In genomic region chr13:50894042-50894441, GRCh38 we compare ENCODE assay signal across 17 cellular contexts. TPM values are rescaled to one million over a fixed set of nuclear protein-coding genes. Genes with fewer than 3 reads are reported as not detected.
DNase-seq lines count a peak whose midpoint lies in the region; ATAC-seq and TF ChIP-seq lines count a peak whose summit lies in the region.
"Had no signal": no experiment of that assay in that cellular context is flagged by ENCODE, and none has a peak within 500 bp of the region (broad histone marks: within the 10 kb centered on the region; RNA-seq: fewer than 3 reads in every experiment).

No MANE protein-coding gene starts in this region.

- H3K36me3 Mint-ChIP-seq in CD8-positive, alpha-beta memory T cell, result peaks cover 0 to 7% (median 1%) of the 10 kb centered on the region in 3 donors
- H3K36me3 Mint-ChIP-seq in WTC11, result no peaks in the 10 kb centered on the region
- H3K36me3 Mint-ChIP-seq in naive thymus-derived CD4-positive, alpha-beta T cell, result peaks cover 0 to 39% (median 4%) of the 10 kb centered on the region in 5 donors
- no peaks in the 10 kb centered on the region for H3K36me3 Mint-ChIP-seq in MCF 10A (ENCODE audit: insufficient read depth, unreplicated experiment)

- no peaks in the 10 kb centered on the region for H3K9me3 Mint-ChIP-seq in CD8-positive, alpha-beta memory T cell
- H3K9me3 Mint-ChIP-seq in WTC11 (0 out of 2 replicates have a peak, but pooled peaks cover 3% of the 10 kb centered on the region), MCF 10A (ENCODE audit: unreplicated experiment) (no peaks in the 10 kb centered on the region)
- peaks cover 0 to 10% (median 0%) of the 10 kb centered on the region in 11 donors for H3K9me3 Mint-ChIP-seq in naive thymus-derived CD4-positive, alpha-beta T cell

- peak; percentile 49 for ATAC-seq in WTC11
- no peak for ATAC-seq in naive thymus-derived CD4-positive, alpha-beta T cell
- no peak for ATAC-seq in heart left ventricle
- ATAC-seq: K562 had no signal

- H3K27me3 Mint-ChIP-seq in CD8-positive, alpha-beta memory T cell, result no peaks in the 10 kb centered on the region
- peaks cover 6% of the 10 kb centered on the region for H3K27me3 Mint-ChIP-seq in WTC11 (ENCODE audit: low read depth)
- H3K27me3 Mint-ChIP-seq in naive thymus-derived CD4-positive, alpha-beta T cell, result no peaks in the 10 kb centered on the region
- no peaks in the 10 kb centered on the region for H3K27me3 Mint-ChIP-seq in MCF 10A (ENCODE audit: insufficient read depth, unreplicated experiment)

- H3K4me1 Mint-ChIP-seq in CD8-positive, alpha-beta memory T cell, result peaks cover 36 to 43% (median 41%) of the 10 kb centered on the region in 3 donors
- H3K4me1 Mint-ChIP-seq in WTC11 (peaks cover 40% of the 10 kb centered on the region), MCF 10A (ENCODE audit: insufficient read depth, unreplicated experiment) (no peaks in the 10 kb centered on the region)
- peaks cover 26 to 50% (median 47%) of the 10 kb centered on the region in 7 donors for H3K4me1 Mint-ChIP-seq in naive thymus-derived CD4-positive, alpha-beta T cell

- H3K4me1 ChIP-seq in CD8-positive, alpha-beta memory T cell (ENCODE audit: insufficient read depth, low read length), result peaks cover 34% of the 10 kb centered on the region
- H3K4me1 ChIP-seq in naive thymus-derived CD4-positive, alpha-beta T cell (ENCODE audit: control insufficient read depth in 2 of 2, insufficient read depth in 2 of 2, low read length in 2 of 2), result peaks cover 16 to 27% of the 10 kb centered on the region in 2 donors
- H3K4me1 ChIP-seq in heart left ventricle, result peaks cover 0 to 23% (median 0%) of the 10 kb centered on the region in 12 donors

- H3K4me3 Mint-ChIP-seq in CD8-positive, alpha-beta memory T cell, result peak overlapping the region in 3 of 7 donors; percentile 5 to 84 (median 33)
- H3K4me3 Mint-ChIP-seq in WTC11 (peak overlapping the region; percentile 20; the same call in 1 of the 2 replicates), MCF 10A (ENCODE audit: unreplicated experiment) (no peak overlapping the region)
- H3K4me3 Mint-ChIP-seq in naive thymus-derived CD4-positive, alpha-beta T cell, result peak overlapping the region in 8 of 10 donors; percentile 47 to 88 (median 80)

- H3K27me3 ChIP-seq in CD8-positive, alpha-beta memory T cell (ENCODE audit: insufficient read depth, low read length, poor library complexity, severe bottlenecking), result no peaks in the 10 kb centered on the region
- H3K27me3 ChIP-seq in naive thymus-derived CD4-positive, alpha-beta T cell (ENCODE audit: control insufficient read depth in 2 of 2, insufficient read depth in 2 of 2, low read length in 2 of 2), result no peaks in the 10 kb centered on the region
- no peaks in the 10 kb centered on the region for H3K27me3 ChIP-seq in heart left ventricle

- POLR2A ChIA-PET in CD8-positive, alpha-beta memory T cell (lab: Charles Lee), result interaction anchor here (1.5 to 3.5 kb wide), 2 partner anchors 15 to 769 kb away, joined by 8 to 15 read pairs; partner anchors contain the start of gene RNASEH2B
- POLR2A ChIA-PET in WTC11 (lab: Charles Lee) (no interaction called here), MCF 10A (lab: Yijun Ruan, JAX) (interaction anchor here (0.6 kb wide), 1 partner anchor 15 kb away, joined by 4 read pairs; no protein-coding TSS in a partner anchor)
- POLR2A ChIA-PET in naive thymus-derived CD4-positive, alpha-beta T cell (lab: Charles Lee), result interaction anchor here (3.2 to 7.8 kb wide), 2 partner anchors 16 to 769 kb away, joined by 26 to 122 read pairs; partner anchors contain the start of gene RNASEH2B

- H3K27ac Mint-ChIP-seq in CD8-positive, alpha-beta memory T cell, result peak overlapping the region; percentile 69 to 96 (median 94)
- H3K27ac Mint-ChIP-seq in WTC11 (no peak overlapping the region), MCF 10A (ENCODE audit: low read depth, unreplicated experiment) (no peak overlapping the region)
- H3K27ac Mint-ChIP-seq in naive thymus-derived CD4-positive, alpha-beta T cell, result peak overlapping the region; percentile 82 to 98 (median 95)

- no TSS peak for BruUV-seq in MCF 10A (replicated peaks; lab: Mats Ljungman, UMichigan)

- no peak overlapping the region for H3K27ac ChIP-seq in CD8-positive, alpha-beta memory T cell (ENCODE audit: low read depth, low read length)
- H3K27ac ChIP-seq in naive thymus-derived CD4-positive, alpha-beta T cell (ENCODE audit: low read depth, low read length), result peak overlapping the region; percentile 69
- peak overlapping the region in 1 of 12 donors; percentile 83 for H3K27ac ChIP-seq in heart left ventricle
- H3K27ac ChIP-seq: coronary artery had no signal

- no peak for DNase-seq in CD8-positive, alpha-beta memory T cell
- DNase-seq in KBM-7 (peak; percentile 45), WTC11 (ENCODE audit: low spot score) (no peak), heart left ventricle (no peak), MCF 10A (ENCODE audit: unreplicated experiment) (no peak), inferior parietal cortex (ENCODE audit: extremely low spot score) (no peak)
- DNase-seq in naive thymus-derived CD4-positive, alpha-beta T cell, result no peak
- no peak for DNase-seq in stimulated activated CD4-positive, alpha-beta T cell treated with anti-CD3 and anti-CD28 coated beads, Interleukin-2, amount 100 ng/mL, for 48 hours
- DNase-seq: activated CD4-positive, CD25-positive, alpha-beta regulatory T cell treated with anti-CD3 and anti-CD28 coated beads, Interleukin-2, amount 50 U/mL, for 72 hours; COR-L47; kidney glomerular epithelial cell; NCI-H2227 treated with DMSO at 0.1 percent for 48 hours; nucleus accumbens; stimulated activated CD8-positive, alpha-beta memory T cell treated with anti-CD3 and anti-CD28 coated beads, Interleukin-4, amount 100 ng/mL, for 48 hours had no signal

- in situ Hi-C loops in KBM-7 (cut with MboI; ENCODE audit: low pct_unique_long_range_greater_than_20kb, low sequenced_read_pairs), result no loop called here

- no peak for TF ChIP-seq POLR2A in heart left ventricle (IDR thresholded peaks at IDR 0.05)

- H3K9me3 ChIP-seq in CD8-positive, alpha-beta memory T cell (ENCODE audit: low read length), result no peaks in the 10 kb centered on the region
- no peaks in the 10 kb centered on the region for H3K9me3 ChIP-seq in naive thymus-derived CD4-positive, alpha-beta T cell (ENCODE audit: control insufficient read depth in 2 of 3, low read length in 3 of 3)
- H3K9me3 ChIP-seq in heart left ventricle, result peaks cover 0 to 5% (median 0%) of the 10 kb centered on the region in 12 donors

- CTCF ChIA-PET in CD8-positive, alpha-beta memory T cell (lab: Charles Lee), result interaction anchor here (1.9 to 6.2 kb wide), 2 partner anchors 10 to 17 kb away, joined by 4 to 44 read pairs; partner anchors contain the start of gene RNASEH2B
- CTCF ChIA-PET in WTC11 (lab: Charles Lee) (interaction anchor here (2.9 kb wide), 1 partner anchor 18 kb away, joined by 20 read pairs; no protein-coding TSS in a partner anchor), MCF 10A (lab: Yijun Ruan, JAX) (interaction anchor here (0.6 to 0.7 kb wide), 3 partner anchors 18 to 1987 kb away, joined by 3 to 4 read pairs (median 3); no protein-coding TSS in a partner anchor)
- CTCF ChIA-PET in naive thymus-derived CD4-positive, alpha-beta T cell (lab: Charles Lee), result interaction anchor here (0.7 to 4.7 kb wide), 3 partner anchors 18 to 875 kb away, joined by 3 to 28 read pairs (median 5); no protein-coding TSS in a partner anchor

- intact Hi-C loops in naive thymus-derived CD4-positive, alpha-beta T cell (cut with micrococcal nuclease), result loop anchor here (5.0 to 10.0 kb wide), 10 partner anchors 92 to 1449 kb away; partner anchors contain the start of genes KPNA3 (in 2 of the 2), CAB39L (in 1 of the 2), DHRS12 (in 1 of the 2) and INTS6 (in 1 of the 2)
- intact Hi-C loops in heart left ventricle (cut with DNase I), result no loop called here
- intact Hi-C loops in MCF 10A (cut with micrococcal nuclease), result no loop called here

- H3K4me3 ChIP-seq in CD8-positive, alpha-beta memory T cell (ENCODE audit: low read length), result no peak overlapping the region
- no peak overlapping the region for H3K4me3 ChIP-seq in naive thymus-derived CD4-positive, alpha-beta T cell (ENCODE audit: low read length)
- H3K4me3 ChIP-seq in heart left ventricle, result no peak overlapping the region
- H3K4me3 ChIP-seq: coronary artery, K562 had no signal

- H3K36me3 ChIP-seq in CD8-positive, alpha-beta memory T cell (ENCODE audit: insufficient read depth, low read length), result no peaks in the 10 kb centered on the region
- H3K36me3 ChIP-seq in naive thymus-derived CD4-positive, alpha-beta T cell (ENCODE audit: control insufficient read depth in 2 of 3, insufficient read depth in 3 of 3, low read length in 3 of 3), result no peaks in the 10 kb centered on the region
- H3K36me3 ChIP-seq in heart left ventricle, result no peaks in the 10 kb centered on the region

- 50 to 72% (median 61%) methylated on average over 2 of the region's 2 CpGs for WGBS in heart left ventricle, 4 donors

- TF ChIP-seq CTCF in WTC11 (IDR thresholded peaks at IDR 0.05) (no peak), heart left ventricle (IDR thresholded peaks at IDR 0.05) (no peak), MCF 10A (IDR thresholded peaks at IDR 0.05; ENCODE audit: unreplicated experiment) (no peak)

TF ChIP-seq in WTC11, 78 proteins besides CTCF, POLR2A, EP300 and RAD21 (continues in another document):
- TF ChIP-seq RORB (CRISPR knock-in tag; IDR thresholded peaks at IDR 0.05) (no peak), ZNF671 (CRISPR knock-in tag; IDR thresholded peaks at IDR 0.05) (no peak)
- TF ChIP-seq, protein P1, sequence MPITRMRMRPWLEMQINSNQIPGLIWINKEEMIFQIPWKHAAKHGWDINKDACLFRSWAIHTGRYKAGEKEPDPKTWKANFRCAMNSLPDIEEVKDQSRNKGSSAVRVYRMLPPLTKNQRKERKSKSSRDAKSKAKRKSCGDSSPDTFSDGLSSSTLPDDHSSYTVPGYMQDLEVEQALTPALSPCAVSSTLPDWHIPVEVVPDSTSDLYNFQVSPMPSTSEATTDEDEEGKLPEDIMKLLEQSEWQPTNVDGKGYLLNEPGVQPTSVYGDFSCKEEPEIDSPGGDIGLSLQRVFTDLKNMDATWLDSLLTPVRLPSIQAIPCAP (CRISPR knock-in tag; IDR thresholded peaks at IDR 0.05), result no peak

RNA-seq across cellular contexts. Expression of gene RNASEH2B, which starts 15.5 kb away (rescaled TPM):
- total RNA-seq in CD8-positive, alpha-beta memory T cell, result 10 to 100 TPM; 62.1 to 70.7 TPM
- 102 TPM for polyA plus RNA-seq in CD8-positive, alpha-beta memory T cell
- 27.3 to 33.3 TPM (median 30.3 TPM) in 3 replicates for total RNA-seq in WTC11 (2021)
- 100 to 1,000 TPM in 1 of 5 experiments, 10 to 100 TPM in 4; 65.3 to 105 (median 92.4) TPM for total RNA-seq in naive thymus-derived CD4-positive, alpha-beta T cell
- 10 to 100 TPM; 94.6 to 99.1 TPM for polyA plus RNA-seq in naive thymus-derived CD4-positive, alpha-beta T cell
- 10 to 100 TPM; 22.7 to 53.1 (median 43.4) TPM for total RNA-seq in heart left ventricle
- polyA plus RNA-seq in heart left ventricle, result 10 to 100 TPM; 28.5 to 61.9 TPM
- 41.6 and 53.3 TPM in 2 replicates for total RNA-seq in MCF 10A (2022)

RNA-seq across cellular contexts. Expression of gene DLEU7, which starts 50.5 kb away (rescaled TPM):
- total RNA-seq in CD8-positive, alpha-beta memory T cell, result not detected
- polyA plus RNA-seq in CD8-positive, alpha-beta memory T cell, result 0.16 TPM
- total RNA-seq in WTC11 (2021) (3.0 to 3.6 TPM (median 3.1 TPM) in 3 replicates), heart left ventricle (under 1 TPM in 3 of 9 donors, not detected in 6; 0.12 to 0.93 (median 0.36) TPM), MCF 10A (2022) (not detected in 2 replicates)
- 1 to 10 TPM in 1 of 5 experiments, under 1 TPM in 1, not detected in 3; 0.13 to 1.2 TPM for total RNA-seq in naive thymus-derived CD4-positive, alpha-beta T cell
- not detected for polyA plus RNA-seq in naive thymus-derived CD4-positive, alpha-beta T cell
- under 1 TPM in 1 of 2 donors, not detected in 1; 0.06 TPM for polyA plus RNA-seq in heart left ventricle
- total RNA-seq: fibroblast of villous mesenchyme, K562 had no signal

Comparison
In these comparisons a context has a peak if more than half of its experiments do, and no peak if none do; other contexts are left out.
1. H3K27ac Mint-ChIP-seq: peak in CD8-positive, alpha-beta memory T cell (8 of 8) and naive thymus-derived CD4-positive, alpha-beta T cell (9 of 9); none in WTC11 (single experiment) and MCF 10A (single experiment).
2. intact Hi-C loops: an anchor here in naive thymus-derived CD4-positive, alpha-beta T cell (5.0 to 10.0 kb wide); none called in heart left ventricle and MCF 10A.